28 cellular contexts compared by ENCODE assay signal in the genomic region with DNA sequence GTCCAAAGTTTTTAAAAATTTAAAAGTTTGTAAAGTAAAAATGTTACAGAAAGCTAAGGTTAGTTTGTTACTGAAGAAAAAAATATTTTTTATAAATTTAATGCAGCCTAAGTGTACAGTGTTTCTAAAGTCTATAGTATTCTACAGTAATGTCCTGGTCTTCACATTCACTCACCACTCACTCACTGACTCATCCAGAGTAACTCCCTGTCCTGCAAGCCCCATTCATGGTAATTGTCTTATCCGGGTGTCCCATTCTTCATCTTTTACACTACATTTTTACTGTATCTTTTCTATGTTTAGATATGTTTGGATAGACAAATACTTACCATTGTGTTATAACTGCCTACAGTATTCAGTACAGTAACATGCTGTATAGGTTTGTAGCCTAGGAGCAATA. TPM values are rescaled to one million over a fixed set of nuclear protein-coding genes. Genes with fewer than 3 reads are reported as not detected.
DNase-seq lines count a peak whose midpoint lies in the region; ATAC-seq and TF ChIP-seq lines count a peak whose summit lies in the region.
"Had no signal": no experiment of that assay in that cellular context is flagged by ENCODE, and none has a peak within 500 bp of the region (broad histone marks: within the 10 kb centered on the region; RNA-seq: fewer than 3 reads in every experiment).

No MANE protein-coding gene starts in this region.

- H3K9me2 ChIP-seq in PC-3 (replicated peaks; ENCODE audit: low read length): no peaks in the 10 kb centered on the region

- no TSS peak for BruUV-seq in PC-3 (replicated peaks; lab: Mats Ljungman, UMichigan)

- ATAC-seq in PC-3 (no peak), HG03095 (IDR thresholded peaks at IDR 0.05; ENCODE audit: unreplicated experiment) (no peak)

- 0 out of 2 replicates have a peak overlapping the region, but pooled peaks have one; percentile 19 for H3K4me2 ChIP-seq in PC-3 (ENCODE audit: low read length)
- H3K4me2 ChIP-seq: KMS-11, PC-9 had no signal

- no peak overlapping the region for H3K27ac ChIP-seq in PC-3 (ENCODE audit: low read length)
- H3K27ac ChIP-seq: KMS-11, PC-9, SK-N-MC had no signal

- no peaks in the 10 kb centered on the region for H3F3A ChIP-seq in PC-3 (ENCODE audit: low read length, unreplicated experiment)

- H3K79me2 ChIP-seq in PC-3 (ENCODE audit: low read length): no peaks in the 10 kb centered on the region

- no peaks in the 10 kb centered on the region for H3K9me3 ChIP-seq in PC-3 (ENCODE audit: low read length)

- H4K20me1 ChIP-seq in PC-3 (ENCODE audit: low read length): no peaks in the 10 kb centered on the region

- peaks cover 46% of the 10 kb centered on the region for H3K4me1 ChIP-seq in PC-3 (ENCODE audit: insufficient read depth, low read length)

- POLR2A ChIA-PET in PC-3 (lab: Charles Lee; ENCODE audit: unreplicated experiment): no interaction called here

- no peak overlapping the region for H3K9ac ChIP-seq in PC-3 (ENCODE audit: low read length)
- H3K9ac ChIP-seq: KMS-11 had no signal

- CTCF ChIA-PET in PC-3 (lab: Charles Lee): no interaction called here

- no peak for TF ChIP-seq CTCF in PC-3 (conservative IDR thresholded peaks at IDR 0.05; ENCODE audit: low read depth, low read length)
- TF ChIP-seq CTCF in epithelial cell of esophagus (IDR thresholded peaks at IDR 0.05; ENCODE audit: insufficient read depth, low read depth, low read length, missing control alignments): no peak

- DNase-seq in PC-3 (no peak), epithelial cell of esophagus (ENCODE audit: low read depth) (peak; percentile 49), kidney tubule cell (ENCODE audit: low spot score) (peak; percentile 20), pons (ENCODE audit: low spot score) (no peak), SK-N-DZ (ENCODE audit: low spot score) (no peak), D341Med (ENCODE audit: low spot score) (no peak)
- DNase-seq: C1 segment of cervical spinal cord; CD4-positive, alpha-beta memory T cell; COR-L47; EL; GDM1; H7; NCI-H1048; NCI-H1417; NCI-H1694; NCI-H2029 treated with DMSO at 0.1 percent for 48 hours; NCI-H446 treated with DMSO at 0.1 percent for 48 hours; NCI-H526; NCI-H82; NK-92 treated with Interleukin-12 subunit alpha and Interleukin-12 subunit beta, amount 100 ng/mL, for 24 hours; PC-9; RPMI8226; SHP77; SW 1271 had no signal

- no peak overlapping the region for H2AFZ ChIP-seq in PC-3 (ENCODE audit: low read length)
- H2AFZ ChIP-seq: PC-9 had no signal

- H3K4me3 ChIP-seq in PC-3 (ENCODE audit: low read length) (no peak overlapping the region), epithelial cell of esophagus (ENCODE audit: low read length) (no peak overlapping the region)
- H3K4me3 ChIP-seq: PC-9, SK-N-MC had no signal

- intact Hi-C loops in PC-3 (cut with micrococcal nuclease): no loop called here

- H3K27me3 ChIP-seq in PC-3 (ENCODE audit: low read length): no peaks in the 10 kb centered on the region

- H3K36me3 ChIP-seq in PC-3 (ENCODE audit: low read depth, low read length): no peaks in the 10 kb centered on the region

RNA-seq across cellular contexts. Expression of a gene that starts 36.7 kb away (rescaled TPM):
- 2.6 and 5.0 TPM in 2 replicates for total RNA-seq in PC-3 (2014; rRNA removed)
- not detected in 2 replicates for polyA plus RNA-seq in SK-N-DZ (2014; cell fraction: cytosol; rRNA removed)
- polyA plus RNA-seq in SK-N-DZ (2014; cell fraction: nucleus; rRNA removed): not detected in 2 replicates
- total RNA-seq: A673, PC-9 had no signal

Comparison
In these comparisons a context has a peak if more than half of its experiments do, and no peak if none do; other contexts are left out.
1. DNase-seq: peak in epithelial cell of esophagus (single experiment) and kidney tubule cell (single experiment); none in PC-3 (single experiment), pons (single experiment), SK-N-DZ (single experiment) and D341Med (single experiment).